ENCODE assay signal across 21 cellular contexts in the genomic region with DNA sequence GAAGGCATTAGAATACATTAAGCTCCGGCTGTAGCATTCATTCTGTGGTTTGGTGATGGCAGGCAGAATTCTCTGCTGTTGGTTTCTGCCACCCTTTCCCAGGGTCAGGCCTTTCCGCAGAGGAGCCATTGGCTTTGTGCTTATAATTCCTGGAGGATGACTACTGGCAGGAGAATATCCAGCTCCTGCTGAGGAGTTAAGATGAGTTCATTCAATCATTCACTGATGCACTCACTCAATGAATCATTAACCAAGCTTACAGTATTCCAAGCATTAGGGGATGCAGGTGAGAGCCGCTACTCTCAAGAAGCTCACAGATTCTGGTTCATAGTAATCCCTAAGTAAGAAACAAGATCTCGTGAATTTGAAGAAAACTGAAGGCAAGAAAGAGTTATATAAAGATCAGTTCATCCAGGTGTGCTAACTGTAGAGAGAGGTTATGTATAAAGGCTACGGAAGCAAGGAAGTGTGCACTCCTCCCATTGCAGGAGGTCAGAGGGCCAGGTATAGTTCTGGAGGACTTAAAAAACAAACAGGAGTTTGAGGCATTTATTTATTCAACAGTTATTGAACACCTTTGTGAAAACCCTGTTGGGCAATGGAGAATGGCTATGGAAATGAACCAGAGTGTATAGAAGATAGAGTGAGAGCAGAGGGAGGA.
DNase-seq lines count a peak whose midpoint lies in the region; ATAC-seq and TF ChIP-seq lines count a peak whose summit lies in the region.
"Had no signal": no experiment of that assay in that cellular context is flagged by ENCODE, and none has a peak within 500 bp of the region (broad histone marks: within the 10 kb centered on the region; RNA-seq: fewer than 3 reads in every experiment).

No MANE protein-coding gene starts in this region.

- CTCF ChIA-PET in HEK293T (lab: Yijun Ruan, JAX) = interaction anchor here (0.7 kb wide), 1 partner anchor 42 kb away, joined by 3 read pairs; no protein-coding TSS in a partner anchor

- TF ChIP-seq CTCF in astrocyte of the cerebellum (IDR thresholded peaks at IDR 0.05; ENCODE audit: low read depth, low read length, missing control alignments) = no peak

- in situ Hi-C loops in astrocyte of the cerebellum (cut with HindIII; ENCODE audit: low sequenced_read_pairs) = no loop called here

- POLR2A ChIA-PET in HEK293T (lab: Yijun Ruan, JAX) = no interaction called here

- ATAC-seq in HG03196 (IDR thresholded peaks at IDR 0.05; ENCODE audit: unreplicated experiment) = no peak
- ATAC-seq: lower lobe of right lung; sciatic nerve; stimulated activated memory B cell treated with anti-CD40 and anti-IgM and Interleukin-4, amounts not matched to agents 10 μg/mL and 1 μg/mL and 100 μg/mL, for 72 hours had no signal

- H3K4me3 ChIP-seq in astrocyte of the cerebellum (ENCODE audit: low read depth, low read length) = no peak overlapping the region
- H3K4me3 ChIP-seq: BLaER1, esophagus squamous epithelium, lower lobe of right lung, thoracic aorta had no signal

- DNase-seq in HK-2 (ENCODE audit: unreplicated experiment) = peak; percentile 68
- peak; percentile 45 for DNase-seq in astrocyte of the cerebellum (ENCODE audit: low read depth)
- DNase-seq in left kidney (ENCODE audit: low read depth, low spot score) = peak; percentile 55
- DNase-seq in activated CD4-positive, alpha-beta T cell treated with anti-CD3 and anti-CD28 coated beads, Interleukin-2, amount 50 U/mL, for 48 hours = no peak
- no peak for DNase-seq in HEK293T (ENCODE audit: extremely low spot score)
- DNase-seq in SIG-M5 treated with dmso at 0.1 percent for 504 hours (lab: John Stamatoyannopoulos, UW; ENCODE audit: unreplicated experiment) = no peak
- DNase-seq: activated CD4-positive, alpha-beta T cell treated with anti-CD3 and anti-CD28 coated beads, Interleukin-2, amount 10 ng/mL, durations not matched to agents 24 days and 14 days; activated gamma-delta T cell; amygdala; esophagus squamous epithelium; GDM1; H9; lower lobe of right lung; NCI-H1694 treated with DMSO at 0.1 percent for 48 hours; NCI-H345; RPMI8226 had no signal

TF ChIP-seq in HEK293T, 16 proteins besides CTCF, POLR2A, EP300 and RAD21:
- TF ChIP-seq FOXA1 (IDR thresholded peaks at IDR 0.05) (no peak), ELF4 (IDR thresholded peaks at IDR 0.05) (no peak), CTBP1 (IDR thresholded peaks at IDR 0.05; ENCODE audit: borderline replicate concordance) (no peak), ARNT (IDR thresholded peaks at IDR 0.05) (no peak), ZNF384 (IDR thresholded peaks at IDR 0.05) (no peak), FOXM1 (IDR thresholded peaks at IDR 0.05; ENCODE audit: borderline replicate concordance) (no peak), NFRKB (IDR thresholded peaks at IDR 0.05) (no peak), LEF1 (IDR thresholded peaks at IDR 0.05; ENCODE audit: borderline replicate concordance) (no peak), BHLHE40 (IDR thresholded peaks at IDR 0.05; ENCODE audit: borderline replicate concordance) (no peak), SUZ12 (IDR thresholded peaks at IDR 0.05) (no peak), FOXK2 (IDR thresholded peaks at IDR 0.05) (no peak), TARDBP (IDR thresholded peaks at IDR 0.05) (no peak), L3MBTL2 (conservative IDR thresholded peaks at IDR 0.05) (no peak), SP1 (IDR thresholded peaks at IDR 0.05) (no peak), HDGF (IDR thresholded peaks at IDR 0.05; ENCODE audit: borderline replicate concordance) (no peak)
- TF ChIP-seq, protein P1, sequence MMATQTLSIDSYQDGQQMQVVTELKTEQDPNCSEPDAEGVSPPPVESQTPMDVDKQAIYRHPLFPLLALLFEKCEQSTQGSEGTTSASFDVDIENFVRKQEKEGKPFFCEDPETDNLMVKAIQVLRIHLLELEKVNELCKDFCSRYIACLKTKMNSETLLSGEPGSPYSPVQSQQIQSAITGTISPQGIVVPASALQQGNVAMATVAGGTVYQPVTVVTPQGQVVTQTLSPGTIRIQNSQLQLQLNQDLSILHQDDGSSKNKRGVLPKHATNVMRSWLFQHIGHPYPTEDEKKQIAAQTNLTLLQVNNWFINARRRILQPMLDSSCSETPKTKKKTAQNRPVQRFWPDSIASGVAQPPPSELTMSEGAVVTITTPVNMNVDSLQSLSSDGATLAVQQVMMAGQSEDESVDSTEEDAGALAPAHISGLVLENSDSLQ (IDR thresholded peaks at IDR 0.05) = no peak

Comparison
In these comparisons a context has a peak if more than half of its experiments do, and no peak if none do; other contexts are left out.
1. DNase-seq: peak in HK-2 (single experiment), astrocyte of the cerebellum (single experiment) and left kidney (single experiment); none in activated CD4-positive, alpha-beta T cell treated with anti-CD3 and anti-CD28 coated beads, Interleukin-2, amount 50 U/mL, for 48 hours (0 of 2), HEK293T (single experiment) and SIG-M5 treated with dmso at 0.1 percent for 504 hours (single experiment).